14 cellular contexts compared by ENCODE assay signal in genomic region chr10:49186613-49187012, GRCh38. TPM values are rescaled to one million over a fixed set of nuclear protein-coding genes. Genes with fewer than 3 reads are reported as not detected.
DNase-seq lines count a peak whose midpoint lies in the region; ATAC-seq and TF ChIP-seq lines count a peak whose summit lies in the region.
"Had no signal": no experiment of that assay in that cellular context is flagged by ENCODE, and none has a peak within 500 bp of the region (broad histone marks: within the 10 kb centered on the region; RNA-seq: fewer than 3 reads in every experiment).

No MANE protein-coding gene starts in this region.

- peak overlapping the region; percentile 67 for H3K4me3 Mint-ChIP-seq in activated naive CD4-positive, alpha-beta T cell treated with anti-CD3 and anti-CD28 coated beads, Interleukin-2, amount 10 ng/mL, durations not matched to agents 7 days and 5 days
- H3K4me3 Mint-ChIP-seq in activated B cell treated with CpG ODN at 0.5 μM for 24 hours, result peak overlapping the region; percentile 82

- no peak overlapping the region for H3K27ac Mint-ChIP-seq in activated naive CD4-positive, alpha-beta T cell treated with anti-CD3 and anti-CD28 coated beads, Interleukin-2, amount 10 ng/mL, durations not matched to agents 7 days and 5 days
- H3K27ac Mint-ChIP-seq in activated B cell treated with CpG ODN at 0.5 μM for 24 hours, result peak overlapping the region; percentile 93

- H3K9me3 Mint-ChIP-seq in activated naive CD4-positive, alpha-beta T cell treated with anti-CD3 and anti-CD28 coated beads, Interleukin-2, amount 10 ng/mL, durations not matched to agents 7 days and 5 days, result no peaks in the 10 kb centered on the region
- no peaks in the 10 kb centered on the region for H3K9me3 Mint-ChIP-seq in activated B cell treated with CpG ODN at 0.5 μM for 24 hours

- peaks cover 3% of the 10 kb centered on the region for H3K36me3 Mint-ChIP-seq in activated naive CD4-positive, alpha-beta T cell treated with anti-CD3 and anti-CD28 coated beads, Interleukin-2, amount 10 ng/mL, durations not matched to agents 7 days and 5 days
- H3K36me3 Mint-ChIP-seq in activated B cell treated with CpG ODN at 0.5 μM for 24 hours (ENCODE audit: low read depth), result peaks cover 2% of the 10 kb centered on the region

- WGBS in esophagus squamous epithelium, 2 donors, result 68 to 70% methylated on average over 4 of the region's 4 CpGs
- 78% methylated on average over 4 of the region's 4 CpGs for WGBS in suprapubic skin

- H3K27me3 Mint-ChIP-seq in activated naive CD4-positive, alpha-beta T cell treated with anti-CD3 and anti-CD28 coated beads, Interleukin-2, amount 10 ng/mL, durations not matched to agents 7 days and 5 days, result peaks cover 40% of the 10 kb centered on the region
- no peaks in the 10 kb centered on the region for H3K27me3 Mint-ChIP-seq in activated B cell treated with CpG ODN at 0.5 μM for 24 hours

- TF ChIP-seq CTCF in activated B cell treated with CpG ODN at 0.5 μM for 24 hours (IDR thresholded peaks at IDR 0.05) (no peak), esophagus squamous epithelium (IDR thresholded peaks at IDR 0.05) (no peak), suprapubic skin (IDR thresholded peaks at IDR 0.05) (no peak)

- H3K9me3 ChIP-seq in esophagus squamous epithelium, result no peaks in the 10 kb centered on the region
- H3K9me3 ChIP-seq in suprapubic skin, result no peaks in the 10 kb centered on the region
- H3K9me3 ChIP-seq: ovary had no signal

- H3K27ac ChIP-seq in esophagus squamous epithelium (peak overlapping the region in 1 of 4 donors; percentile 86), suprapubic skin (no peak overlapping the region)
- H3K27ac ChIP-seq: ovary had no signal

- POLR2A ChIA-PET in activated B cell treated with CpG ODN at 0.5 μM for 24 hours (lab: Charles Lee), result no interaction called here

- peaks cover 86% of the 10 kb centered on the region for H3K4me1 Mint-ChIP-seq in activated naive CD4-positive, alpha-beta T cell treated with anti-CD3 and anti-CD28 coated beads, Interleukin-2, amount 10 ng/mL, durations not matched to agents 7 days and 5 days
- H3K4me1 Mint-ChIP-seq in activated B cell treated with CpG ODN at 0.5 μM for 24 hours, result peaks cover 94% of the 10 kb centered on the region

- CTCF ChIA-PET in activated naive CD4-positive, alpha-beta T cell treated with anti-CD3 and anti-CD28 coated beads, Interleukin-2, amount 10 ng/mL, durations not matched to agents 7 days and 5 days (lab: Charles Lee), result no interaction called here
- CTCF ChIA-PET in activated B cell treated with CpG ODN at 0.5 μM for 24 hours (lab: Charles Lee), result no interaction called here

- H3K4me1 ChIP-seq in esophagus squamous epithelium, result peaks cover 0 to 50% (median 21%) of the 10 kb centered on the region in 3 donors
- peaks cover 20% of the 10 kb centered on the region for H3K4me1 ChIP-seq in suprapubic skin

- TF ChIP-seq POLR2A in esophagus squamous epithelium (IDR thresholded peaks at IDR 0.05) (no peak), suprapubic skin (IDR thresholded peaks at IDR 0.05) (no peak)

- no peak for TF ChIP-seq EP300 in suprapubic skin (IDR thresholded peaks at IDR 0.05)

- no peak for DNase-seq in activated naive CD4-positive, alpha-beta T cell treated with anti-CD3 and anti-CD28 coated beads, Interleukin-2, amount 10 ng/mL, durations not matched to agents 7 days and 5 days
- no peak for DNase-seq in activated naive CD4-positive, alpha-beta T cell treated with Interleukin-2 at 50 U/mL for 16 hours
- no peak for DNase-seq in activated B cell treated with CpG ODN at 0.5 μM for 24 hours
- no peak for DNase-seq in esophagus squamous epithelium (lab: John Stamatoyannopoulos, UW)
- DNase-seq in suprapubic skin (ENCODE audit: low spot score in 2 of 2), result no peak
- DNase-seq: activated CD4-positive, CD25-positive, alpha-beta regulatory T cell; NCI-H82; ovary had no signal

- ATAC-seq in activated B cell treated with CpG ODN at 0.5 μM for 24 hours (ENCODE audit: low read depth) (no peak), GM21381 (IDR thresholded peaks at IDR 0.05; ENCODE audit: unreplicated experiment) (no peak), HG03159 (IDR thresholded peaks at IDR 0.05; ENCODE audit: unreplicated experiment) (no peak), GM18907 (IDR thresholded peaks at IDR 0.05; ENCODE audit: unreplicated experiment) (no peak)

- H3K36me3 ChIP-seq in esophagus squamous epithelium (no peaks in the 10 kb centered on the region), suprapubic skin (no peaks in the 10 kb centered on the region)
- H3K36me3 ChIP-seq: ovary had no signal

- no peaks in the 10 kb centered on the region for H3K27me3 ChIP-seq in esophagus squamous epithelium
- peaks cover 3% of the 10 kb centered on the region for H3K27me3 ChIP-seq in suprapubic skin
- H3K27me3 ChIP-seq: ovary had no signal

- H3K4me3 ChIP-seq in esophagus squamous epithelium, result peak overlapping the region in 3 of 4 donors; percentile 30 to 61 (median 38)
- peak overlapping the region; percentile 36 for H3K4me3 ChIP-seq in suprapubic skin
- H3K4me3 ChIP-seq: ovary had no signal

- intact Hi-C loops in activated B cell treated with CpG ODN at 0.5 μM for 24 hours (cut with micrococcal nuclease), result loop anchor here (5.0 kb wide), 2 partner anchors 351 to 879 kb away; partner anchors contain the start of genes ERCC6 and MAPK8
- intact Hi-C loops in esophagus squamous epithelium (cut with DNase I), result no loop called here

RNA-seq across cellular contexts. Expression of gene TMEM273, which starts 1.6 kb away (rescaled TPM):
- total RNA-seq in activated B cell treated with CpG ODN at 0.5 μM for 24 hours (6.7 and 8.5 TPM in 2 replicates), esophagus squamous epithelium (10 to 100 TPM in 2 of 4 donors, 1 to 10 TPM in 1, under 1 TPM in 1; 0.76 to 20.6 (median 7.1) TPM), suprapubic skin (10 to 100 TPM in 1 of 4 donors, 1 to 10 TPM in 3; 1.3 to 10.6 (median 6.8) TPM)
- total RNA-seq: epithelial cell of proximal tubule had no signal

RNA-seq across cellular contexts. Expression of gene FAM170B, which starts 52.8 kb away (rescaled TPM):
- total RNA-seq in activated B cell treated with CpG ODN at 0.5 μM for 24 hours (not detected in 2 replicates), esophagus squamous epithelium (not detected), suprapubic skin (not detected)
- total RNA-seq: aorta, epithelial cell of proximal tubule, mononuclear cell, ovary had no signal
